31 cellular contexts compared by ENCODE assay signal in genomic region chr12:102220736-102221135, GRCh38. TPM values are rescaled to one million over a fixed set of nuclear protein-coding genes. Genes with fewer than 3 reads are reported as not detected.
"Had no signal": no experiment of that assay in that cellular context is flagged by ENCODE, and none has a peak within 500 bp of the region (broad histone marks: within the 10 kb centered on the region; RNA-seq: fewer than 3 reads in every experiment).

No MANE protein-coding gene starts in this region.

- H3K27ac ChIP-seq: stomach, suprapubic skin, testis, thoracic aorta, thyroid gland, tibial artery, tibial nerve, transverse colon, upper lobe of left lung, upper lobe of right lung, uterus, vagina had no signal

- H3K4me1 ChIP-seq: stomach, suprapubic skin, testis, thyroid gland, tibial artery, tibial nerve, transverse colon, upper lobe of left lung, upper lobe of right lung, uterus, vagina had no signal

- H3K36me3 ChIP-seq: stomach, suprapubic skin, thoracic aorta, thyroid gland, tibial artery, tibial nerve, transverse colon, upper lobe of left lung, upper lobe of right lung, uterus, vagina had no signal

- ATAC-seq: stimulated activated effector memory CD8-positive, alpha-beta T cell treated with anti-CD3 and anti-CD28 coated beads, Interleukin-12 subunit alpha, Interleukin-12 subunit beta, amount 100 ng/mL, for 72 hours; stimulated activated memory B cell treated with anti-CD40 and anti-IgM and Interleukin-4, amounts not matched to agents 10 μg/mL and 1 μg/mL and 100 μg/mL, for 72 hours; stimulated activated naive B cell treated with anti-CD40 and anti-IgM and Interleukin-4, amounts not matched to agents 10 μg/mL and 1 μg/mL and 100 μg/mL, for 72 hours; stimulated activated naive CD8-positive, alpha-beta T cell treated with anti-CD3 and anti-CD28 coated beads, Interleukin-15, amount 100 ng/mL, for 72 hours; stimulated activated naive CD8-positive, alpha-beta T cell treated with anti-CD3 and anti-CD28 coated beads, Interleukin-15, Interleukin-2, amounts not matched to agents 100 U/mL and 50 U/mL, for 24 hours; upper lobe of right lung had no signal

- H3K27me3 ChIP-seq: stomach, suprapubic skin, testis, thyroid gland, tibial artery, tibial nerve, transverse colon, upper lobe of left lung, upper lobe of right lung, uterus, vagina had no signal

- FAIRE-seq: urothelium cell line had no signal

- H3K9me3 ChIP-seq: stomach, suprapubic skin, testis, thoracic aorta, thyroid gland, tibial artery, tibial nerve, transverse colon, upper lobe of left lung, upper lobe of right lung, uterus, vagina had no signal

- H3K4me3 ChIP-seq: stomach, suprapubic skin, testis, thoracic aorta, thyroid gland, tibial artery, tibial nerve, transverse colon, upper lobe of left lung, upper lobe of right lung, uterus, vagina had no signal

- DNase-seq: stimulated activated CD4-positive, alpha-beta T cell treated with anti-CD3 and anti-CD28 coated beads, Interleukin-2, amount 100 ng/mL, for 48 hours; stimulated activated CD4-positive, alpha-beta T cell treated with anti-CD3 and anti-CD28 coated beads, Interleukin-4, amount 100 ng/mL, for 1 hour; stimulated activated CD4-positive, alpha-beta T cell treated with anti-CD3 and anti-CD28 coated beads, Interleukin-4, amount 100 ng/mL, for 24 hours; stimulated activated CD4-positive, alpha-beta T cell treated with anti-CD3 and anti-CD28 coated beads, Interleukin-4, amount 100 ng/mL, for 4 hours; stimulated activated CD8-positive, alpha-beta memory T cell treated with anti-CD3 and anti-CD28 coated beads, Interleukin-4, amount 100 ng/mL, for 48 hours; stimulated activated naive B cell treated with anti-CD40 and anti-IgM and Interleukin-4, amounts not matched to agents 10 μg/mL and 1 μg/mL and 100 μg/mL, for 72 hours; stimulated activated naive CD4-positive, alpha-beta T cell; stimulated activated naive CD4-positive, alpha-beta T cell treated with Interleukin-2 at 50 U/mL for 16 hours; stimulated activated naive CD8-positive, alpha-beta T cell treated with anti-CD3 and anti-CD28 coated beads, Interleukin-15, amount 100 ng/mL, for 72 hours; stimulated activated naive CD8-positive, alpha-beta T cell treated with anti-CD3 and anti-CD28 coated beads, Interleukin-15, Interleukin-2, amounts not matched to agents 100 U/mL and 50 U/mL, for 24 hours; stomach; substantia nigra; testis; thyroid gland; tibial artery; transverse colon; trophoblast cell; upper lobe of left lung; upper lobe of right lung; uterus had no signal

RNA-seq across cellular contexts. Expression of gene PMCH, which starts 23.1 kb away (rescaled TPM):
- total RNA-seq: stomach, subcutaneous adipose tissue, suprapubic skin, temporal lobe, testis, thoracic aorta, thyroid gland, tibial nerve, transverse colon, upper lobe of left lung, upper lobe of right lung, ureter, urinary bladder, uterus, vagina had no signal
- polyA plus RNA-seq: stomach, urinary bladder had no signal
